ENCODE assay signal across 2 cellular contexts in genomic region chr19:3322199-3322978, GRCh38.
TF ChIP-seq lines count a peak whose summit lies in the region.

No MANE protein-coding gene starts in this region.

TF ChIP-seq in HepG2, 621 proteins besides CTCF, POLR2A, EP300 and RAD21:
- TF ChIP-seq TRIM22 (IDR thresholded peaks at IDR 0.05): 0 out of 2 replicates have a peak, but pooled peaks have one; percentile 19
- peak; percentile 15; the same call in 1 of the 2 replicates for TF ChIP-seq ZNF710 (CRISPR knock-in tag; IDR thresholded peaks at IDR 0.05; ENCODE audit: borderline replicate concordance)
- no peak for TF ChIP-seq PHF21A (CRISPR knock-in tag; IDR thresholded peaks at IDR 0.05)

TF ChIP-seq in K562, 482 proteins besides CTCF, POLR2A, EP300 and RAD21:
- TF ChIP-seq CREBBP (IDR thresholded peaks at IDR 0.05; ENCODE audit: low read depth, low read length) (peak; percentile 13), XRCC5 (IDR thresholded peaks at IDR 0.05; ENCODE audit: low read depth, low read length) (no peak), TSC22D4 (tag; IDR thresholded peaks at IDR 0.05) (0 out of 2 replicates have a peak, but pooled peaks have one; percentile 70), GATAD2A (IDR thresholded peaks at IDR 0.05) (0 out of 2 replicates have a peak, but pooled peaks have one; percentile 17), MTA1 (IDR thresholded peaks at IDR 0.05; ENCODE audit: borderline replicate concordance) (0 out of 2 replicates have a peak, but pooled peaks have one; percentile 32), ZNF197 (CRISPR knock-in tag; IDR thresholded peaks at IDR 0.05; ENCODE audit: low read depth) (no peak), EHMT2 (IDR thresholded peaks at IDR 0.05) (peak; percentile 87), HDAC1 (IDR thresholded peaks at IDR 0.05) (peak in 1 of 2 experiments; percentile 56; a peak in 2 of 4 replicates), ZBTB2 (IDR thresholded peaks at IDR 0.05) (0 out of 2 replicates have a peak, but pooled peaks have one; percentile 67)
TF ChIP-seq in K562: peak in this region for 7.
